In genomic region chr20:732727-733126, GRCh38 we compare ENCODE assay signal across 26 cellular contexts. TPM values are rescaled to one million over a fixed set of nuclear protein-coding genes. Genes with fewer than 3 reads are reported as not detected.
DNase-seq lines count a peak whose midpoint lies in the region; ATAC-seq, FAIRE-seq and TF ChIP-seq lines count a peak whose summit lies in the region.
"Had no signal": no experiment of that assay in that cellular context is flagged by ENCODE, and none has a peak within 500 bp of the region (broad histone marks: within the 10 kb centered on the region; RNA-seq: fewer than 3 reads in every experiment).

No MANE protein-coding gene starts in this region.

- TF ChIP-seq POLR2A in H1 (IDR thresholded peaks at IDR 0.05; ENCODE audit: control extremely low read depth in 1 of 2, low read depth in 2 of 2, low read length in 2 of 2) = no peak
- no peak for TF ChIP-seq POLR2A in spleen (IDR thresholded peaks at IDR 0.05)

- no peak for TF ChIP-seq CTCF in H1 (IDR thresholded peaks at IDR 0.05; ENCODE audit: control extremely low read depth in 1 of 3, insufficient read depth in 1 of 3, low read depth in 1 of 3, low read length in 3 of 3)
- no peak for TF ChIP-seq CTCF in spleen (IDR thresholded peaks at IDR 0.05 in 8 of 11, conservative IDR thresholded peaks at IDR 0.05 in 3 of 11)
- no peak for TF ChIP-seq CTCF in H9 (conservative IDR thresholded peaks at IDR 0.05)

- H2AFZ ChIP-seq in H1 (ENCODE audit: low read length) = no peak overlapping the region
- H2AFZ ChIP-seq in H9 (ENCODE audit: low read length) = no peak overlapping the region

- H2BK20ac ChIP-seq in H1 (ENCODE audit: low read length) (no peak overlapping the region), H9 (ENCODE audit: low read depth, low read length, poor library complexity, severe bottlenecking) (no peak overlapping the region)

- peak; percentile 19 for DNase-seq in DMS 273 (lab: John Stamatoyannopoulos, UW; ENCODE audit: unreplicated experiment)
- no peak for DNase-seq in DMS 273 treated with DMSO at 0.1 percent for 48 hours (lab: John Stamatoyannopoulos, UW)
- DNase-seq in NCI-H82 treated with DMSO at 0.1 percent for 48 hours (lab: John Stamatoyannopoulos, UW; ENCODE audit: unreplicated experiment) = peak; percentile 17
- DNase-seq in H1 (ENCODE audit: low read depth in 1 of 2, low spot score in 2 of 2) = no peak
- DNase-seq in spleen = peak; percentile 7
- DNase-seq in H9 = no peak
- DNase-seq: Calu3; CD8-positive, alpha-beta T cell; DMS53; EL; GF-D8; HFFc6; NCI-H1417; NCI-H1694 treated with DMSO at 0.1 percent for 48 hours; NCI-H2081 treated with DMSO at 0.1 percent for 48 hours; NCI-H2171 treated with DMSO at 0.1 percent for 48 hours; NCI-H524 treated with DMSO at 0.1 percent for 48 hours had no signal

- H4K8ac ChIP-seq in H1 (ENCODE audit: extremely low read depth, insufficient read depth, low read length) = no peak overlapping the region
- H4K8ac ChIP-seq in H9 (replicated peaks; ENCODE audit: insufficient read length, low read depth, low read length) = no peak overlapping the region

- H3K9me3 ChIP-seq in H1 (ENCODE audit: insufficient read depth in 2 of 2, low read depth in 1 of 2, low read length in 1 of 2) = no peaks in the 10 kb centered on the region
- H3K9me3 ChIP-seq in spleen = peaks cover 0 to 3% (median 0%) of the 10 kb centered on the region in 8 donors
- no peaks in the 10 kb centered on the region for H3K9me3 ChIP-seq in H9 (ENCODE audit: control insufficient read depth, low read depth, low read length)
- H3K9me3 ChIP-seq: BLaER1 treated with 17β-estradiol and CSF1 and Interleukin-3, amounts not matched to agents 10 nM and 100 nM; SJSA1 had no signal

- ATAC-seq in GM18517 (IDR thresholded peaks at IDR 0.05; ENCODE audit: unreplicated experiment) = no peak
- ATAC-seq in HG03135 (IDR thresholded peaks at IDR 0.05; ENCODE audit: unreplicated experiment) = no peak
- ATAC-seq: CD8-positive, alpha-beta T cell; Right ventricle myocardium inferior had no signal

- no peak overlapping the region for H3T11ph ChIP-seq in H9 (ENCODE audit: low read length)

- no peak overlapping the region for H2BK120ac ChIP-seq in H1 (replicated peaks; ENCODE audit: low read depth, low read length)
- no peak overlapping the region for H2BK120ac ChIP-seq in H9 (ENCODE audit: low read depth, low read length, poor library complexity, severe bottlenecking)

- intact Hi-C loops in spleen (cut with DNase I; ENCODE audit: low total_unique reads) = no loop called here

- H3K18ac ChIP-seq in H1 (ENCODE audit: extremely low read depth, low read length) (no peak overlapping the region), H9 (ENCODE audit: insufficient read length, low read depth, low read length) (no peak overlapping the region)

- H3K36me3 ChIP-seq in H1 (ENCODE audit: control insufficient read depth in 2 of 4, insufficient read depth in 4 of 4, low read length in 3 of 4) (no peaks in the 10 kb centered on the region), spleen (no peaks in the 10 kb centered on the region)
- H3K36me3 ChIP-seq: BLaER1 treated with 17β-estradiol and CSF1 and Interleukin-3, amounts not matched to agents 10 nM and 100 nM; SJSA1 had no signal

- H3K23me2 ChIP-seq in H1 (ENCODE audit: low read depth, low read length) = no peaks in the 10 kb centered on the region
- H3K23me2 ChIP-seq in H9 (ENCODE audit: insufficient read length, low read depth, low read length, poor library complexity, severe bottlenecking) = no peaks in the 10 kb centered on the region

- H3K79me2 ChIP-seq in H1 (ENCODE audit: control insufficient read depth in 1 of 2, insufficient read depth in 2 of 2, low read length in 2 of 2) = no peaks in the 10 kb centered on the region
- H3K79me2 ChIP-seq in H9 (ENCODE audit: insufficient read depth, low read length) = no peaks in the 10 kb centered on the region

- H3K27ac ChIP-seq in H1 (ENCODE audit: low read depth, low read length) (no peak overlapping the region), spleen (no peak overlapping the region), H9 (ENCODE audit: insufficient read length, low read depth, low read length) (no peak overlapping the region)
- H3K27ac ChIP-seq: 22Rv1; BLaER1 treated with 17β-estradiol and CSF1 and Interleukin-3, amounts not matched to agents 10 nM and 100 nM; SJSA1 had no signal

- WGBS in H1 (ENCODE audit: extremely low coverage in 1 of 2, insufficient coverage in 1 of 2, insufficient read length in 1 of 2, insufficient replicate concordance in 2 of 2, low coverage in 1 of 2, low lambda C conversion rate in 2 of 2, missing lambda C conversion rate in 1 of 2), 2 experiments = 92% methylated on average over 3 of the region's 3 CpGs; no CpG with 5 or more reads in 1 of the 2 experiments
- 61 to 90% (median 68%) methylated on average over 3 of the region's 3 CpGs for WGBS in spleen, 5 donors
- no CpG with 5 or more reads among the region's 3 CpGs for WGBS in H9 (ENCODE audit: extremely low coverage, insufficient read length, low lambda C conversion rate)

- H3K79me1 ChIP-seq in H1 (ENCODE audit: low read depth, low read length) = no peaks in the 10 kb centered on the region
- H3K79me1 ChIP-seq in H9 (ENCODE audit: insufficient read depth, low read depth, low read length, poor library complexity, severe bottlenecking) = no peaks in the 10 kb centered on the region

- POLR2A ChIA-PET in H1 (lab: Charles Lee; ENCODE audit: partially characterized antibody) = interaction anchor here (1.7 kb wide), 1 partner anchor 21 kb away, joined by 5 read pairs; no protein-coding TSS in a partner anchor

- H3K14ac ChIP-seq in H1 (ENCODE audit: insufficient read length) = no peak overlapping the region
- H3K14ac ChIP-seq in H9 (ENCODE audit: insufficient read depth, low read length) = no peak overlapping the region

- no peak overlapping the region for H3K23ac ChIP-seq in H1 (ENCODE audit: insufficient read length)
- H3K23ac ChIP-seq in H9 (ENCODE audit: insufficient read length, low read depth, low read length) = no peak overlapping the region

- no peak overlapping the region for H2BK5ac ChIP-seq in H1 (ENCODE audit: low read depth, low read length)
- H2BK5ac ChIP-seq in H9 (ENCODE audit: insufficient read length, low read length) = no peak overlapping the region

- H2BK12ac ChIP-seq in H1 (ENCODE audit: low read depth, low read length) (peak overlapping the region; percentile 12; the same call in 1 of the 2 replicates), H9 (ENCODE audit: insufficient read length, low read depth, low read length) (no peak overlapping the region)

- TF ChIP-seq EP300 in H1 (IDR thresholded peaks at IDR 0.05; ENCODE audit: borderline replicate concordance in 1 of 2, low read depth in 2 of 2, low read length in 2 of 2) = no peak

- H4K5ac ChIP-seq in H1 (ENCODE audit: insufficient read length, low read depth, low read length) (no peak overlapping the region), H9 (ENCODE audit: insufficient read length, low read depth, low read length) (no peak overlapping the region)

- H3K4me1 ChIP-seq in H1 (replicated peaks in 1 of 4; ENCODE audit: control insufficient read depth in 3 of 4, insufficient read depth in 4 of 4, low read length in 3 of 4) = peaks cover 0 to 4% (median 2%) of the 10 kb centered on the region in 4 experiments; a peak in 4 of 7 replicates
- H3K4me1 ChIP-seq in spleen = peaks cover 0 to 12% (median 9%) of the 10 kb centered on the region in 6 donors
- H3K4me1 ChIP-seq in H9 (ENCODE audit: insufficient read depth, low read length) = no peaks in the 10 kb centered on the region

- peaks cover 12 to 24% of the 10 kb centered on the region in 2 experiments for H3K4me1 Mint-ChIP-seq in H9

- H3K4me2 ChIP-seq in H1 (ENCODE audit: insufficient read depth in 1 of 2, low read depth in 2 of 2, low read length in 2 of 2) (no peak overlapping the region), H9 (ENCODE audit: insufficient read depth, insufficient read length, low read length) (no peak overlapping the region)

- no peak overlapping the region; a peak in 1 of 7 replicates for H3K27ac Mint-ChIP-seq in H9
- H3K27ac Mint-ChIP-seq: CD8-positive, alpha-beta T cell; HFFc6 had no signal

- no peak for FAIRE-seq in H1 (lab: Jason Lieb, UNC)
- FAIRE-seq: GM19239, H54 had no signal

- H3K9ac ChIP-seq in H1 (replicated peaks in 1 of 4; ENCODE audit: extremely low read depth in 1 of 4, low read depth in 3 of 4, low read length in 3 of 4) (no peak overlapping the region), H9 (ENCODE audit: extremely low read depth, insufficient read length, low read length) (no peak overlapping the region)
- H3K9ac ChIP-seq: BLaER1 treated with 17β-estradiol and CSF1 and Interleukin-3, amounts not matched to agents 10 nM and 100 nM had no signal

- CTCF ChIA-PET in H1 (lab: Charles Lee; ENCODE audit: partially characterized antibody) = interaction anchor here (0.6 to 3.3 kb wide), 10 partner anchors 14 to 201 kb away, joined by 3 to 18 read pairs (median 4); partner anchors contain the start of genes SLC52A3 and SRXN1

- H3K56ac ChIP-seq in H1 (replicated peaks; ENCODE audit: insufficient read length, low read depth, low read length) = no peak overlapping the region
- H3K56ac ChIP-seq in H9 (ENCODE audit: insufficient read length, low read depth, low read length) = no peak overlapping the region

- H2BK15ac ChIP-seq in H1 (ENCODE audit: low read length) = 0 out of 2 replicates have a peak overlapping the region, but pooled peaks have one; percentile 19
- H2BK15ac ChIP-seq in H9 (ENCODE audit: low read depth, low read length) = no peak overlapping the region

- peaks cover 31% of the 10 kb centered on the region for H3K27me3 Mint-ChIP-seq in H9 (ENCODE audit: low read depth)

- H3K4me3 ChIP-seq in H1 (ENCODE audit: extremely low read depth in 1 of 4, insufficient read depth in 2 of 4, low read depth in 3 of 4, low read length in 4 of 4) (no peak overlapping the region), spleen (no peak overlapping the region)
- H3K4me3 ChIP-seq: BLaER1 treated with 17β-estradiol and CSF1 and Interleukin-3, amounts not matched to agents 10 nM and 100 nM; SJSA1 had no signal

- peaks cover 0 to 8% (median 2%) of the 10 kb centered on the region in 4 experiments; a peak in 2 of 7 replicates for H3K27me3 ChIP-seq in H1 (replicated peaks in 1 of 4; ENCODE audit: control insufficient read depth in 3 of 4, extremely low read depth in 1 of 4, insufficient read depth in 3 of 4, low read length in 3 of 4)
- peaks cover 0 to 64% (median 24%) of the 10 kb centered on the region in 7 donors for H3K27me3 ChIP-seq in spleen (replicated peaks in 1 of 7)
- H3K27me3 ChIP-seq in H9 (ENCODE audit: insufficient read depth, low read length) = no peaks in the 10 kb centered on the region

- H4K91ac ChIP-seq in H1 (replicated peaks; ENCODE audit: insufficient read length, low read length) (no peak overlapping the region), H9 (ENCODE audit: insufficient read length, low read depth, low read length) (no peak overlapping the region)

- TF ChIP-seq RAD21 in H1 (IDR thresholded peaks at IDR 0.05 in 1 of 2, conservative IDR thresholded peaks at IDR 0.05 in 1 of 2; ENCODE audit: low read depth in 2 of 2, low read length in 2 of 2) = no peak

- H3K4ac ChIP-seq in H1 (replicated peaks; ENCODE audit: insufficient read length, low read depth, low read length) (no peak overlapping the region), H9 (ENCODE audit: low read depth, low read length) (no peak overlapping the region)

- H3K36me3 Mint-ChIP-seq in H9 (ENCODE audit: insufficient read depth in 1 of 3, low read depth in 3 of 3) = no peaks in the 10 kb centered on the region
- H3K36me3 Mint-ChIP-seq: CD8-positive, alpha-beta T cell had no signal

- peaks cover 0 to 6% of the 10 kb centered on the region in 2 experiments; a peak in 3 of 5 replicates for H3K9me3 Mint-ChIP-seq in H9
- H3K9me3 Mint-ChIP-seq: CD8-positive, alpha-beta T cell; HFFc6 had no signal

- H3K4me3 Mint-ChIP-seq in H9 = no peak overlapping the region
- H3K4me3 Mint-ChIP-seq: CD8-positive, alpha-beta T cell; HFFc6 had no signal

- peaks cover 0 to 3% of the 10 kb centered on the region in 2 experiments for H4K20me1 ChIP-seq in H1 (replicated peaks in 1 of 2; ENCODE audit: control insufficient read depth in 1 of 2, insufficient read depth in 2 of 2, low read length in 2 of 2)
- no peaks in the 10 kb centered on the region for H4K20me1 ChIP-seq in H9 (ENCODE audit: control insufficient read depth, insufficient read depth, insufficient read length)

- no peak overlapping the region for H2AK5ac ChIP-seq in H1 (ENCODE audit: low read depth, low read length)
- no peak overlapping the region for H2AK5ac ChIP-seq in H9 (ENCODE audit: insufficient read length, low read length)

RNA-seq across cellular contexts. Expression of gene SLC52A3, which starts 35.6 kb away (rescaled TPM):
- 3.9 and 4.2 TPM in 2 replicates for total RNA-seq in H1 (2021; fragmentation: NEBNext Ultra II Directional; extraction: Animal tissue kit (Norgen Biotek cat#: 25700))
- polyA plus RNA-seq in H1 (2011; rRNA removed) = 2.3 and 4.2 TPM in 2 replicates
- 1.8 TPM for polyA plus RNA-seq in H1 (2011; cell fraction: cytosol; rRNA removed)
- 3.1 TPM for polyA plus RNA-seq in H1 (2011; cell fraction: nucleus; rRNA removed)
- polyA plus RNA-seq in H1 (2012, experiment 1 of 2) = 1.6 to 2.4 TPM (median 2.0 TPM) in 4 replicates
- 2.2 TPM for polyA plus RNA-seq in H1 (2012, experiment 2 of 2)
- 4.1 TPM for polyA plus RNA-seq in H1 (2013, experiment 1 of 2)
- 4.2 TPM for polyA plus RNA-seq in H1 (2013, experiment 2 of 2)
- polyA minus RNA-seq in H1 (2011; rRNA and poly(A)+ RNA removed) = 2.0 and 2.7 TPM in 2 replicates
- polyA minus RNA-seq in H1 (2011; cell fraction: cytosol; rRNA and poly(A)+ RNA removed) = 2.1 TPM
- polyA minus RNA-seq in H1 (2011; cell fraction: nucleus; rRNA and poly(A)+ RNA removed) = 2.5 TPM
- total RNA-seq in spleen = under 1 TPM in 4 of 7 donors, not detected in 3; 0.17 to 0.44 (median 0.27) TPM
- polyA plus RNA-seq in spleen = under 1 TPM; 0.03 to 0.08 (median 0.04) TPM
- total RNA-seq in H9 (2021) = 3.2 and 3.3 TPM in 2 replicates
- total RNA-seq: CD8-positive, alpha-beta T cell; SJSA1 had no signal

RNA-seq across cellular contexts. Expression of gene SCRT2, which starts 57.1 kb away (rescaled TPM):
- total RNA-seq in H1 (2021; fragmentation: NEBNext Ultra II Directional; extraction: Animal tissue kit (Norgen Biotek cat#: 25700)) = 0.27 and 0.34 TPM in 2 replicates
- polyA plus RNA-seq in H1 (2011; rRNA removed) (0.12 and 0.14 TPM in 2 replicates), spleen (not detected)
- 0.05 TPM for polyA plus RNA-seq in H1 (2011; cell fraction: cytosol; rRNA removed)
- 0.57 TPM for polyA plus RNA-seq in H1 (2011; cell fraction: nucleus; rRNA removed)
- polyA plus RNA-seq in H1 (2012, experiment 1 of 2) = 0.21 to 0.36 TPM (median 0.32 TPM) in 4 replicates
- polyA plus RNA-seq in H1 (2012, experiment 2 of 2) = 0.25 TPM
- 0.59 TPM for polyA plus RNA-seq in H1 (2013, experiment 1 of 2)
- polyA plus RNA-seq in H1 (2013, experiment 2 of 2) = 0.55 TPM
- 0.05 and 0.06 TPM in 2 replicates for polyA minus RNA-seq in H1 (2011; rRNA and poly(A)+ RNA removed)
- polyA minus RNA-seq in H1 (2011; cell fraction: cytosol; rRNA and poly(A)+ RNA removed) = 0.44 TPM
- polyA minus RNA-seq in H1 (2011; cell fraction: nucleus; rRNA and poly(A)+ RNA removed) = 0.30 TPM
- total RNA-seq in spleen (under 1 TPM in 1 of 7 donors, not detected in 6; 0.09 TPM), H9 (2021) (not detected in 2 replicates)
- total RNA-seq: Calu3; CD8-positive, alpha-beta T cell; HFFc6; HT1080; Right ventricle myocardium inferior; SJSA1 had no signal

Comparison
In these comparisons a context has a peak if more than half of its experiments do, and no peak if none do; other contexts are left out.
1. DNase-seq: peak in DMS 273 (single experiment), NCI-H82 treated with DMSO at 0.1 percent for 48 hours (single experiment) and spleen (single experiment); none in DMS 273 treated with DMSO at 0.1 percent for 48 hours (single experiment), H1 (0 of 2) and H9 (single experiment).